In genomic region chr5:82277613-82277986, GRCh38 we compare ENCODE assay signal across 1 cellular context.
TF ChIP-seq lines count a peak whose summit lies in the region.

No MANE protein-coding gene starts in this region.

TF ChIP-seq in WTC11, 78 proteins besides CTCF, POLR2A, EP300 and RAD21 (continued from another document):
- TF ChIP-seq RELA (CRISPR knock-in tag; IDR thresholded peaks at IDR 0.05; ENCODE audit: borderline replicate concordance): no peak
- no peak for TF ChIP-seq IRF2 (CRISPR knock-in tag; IDR thresholded peaks at IDR 0.05; ENCODE audit: borderline replicate concordance, low read depth)
- TF ChIP-seq, protein P1, sequence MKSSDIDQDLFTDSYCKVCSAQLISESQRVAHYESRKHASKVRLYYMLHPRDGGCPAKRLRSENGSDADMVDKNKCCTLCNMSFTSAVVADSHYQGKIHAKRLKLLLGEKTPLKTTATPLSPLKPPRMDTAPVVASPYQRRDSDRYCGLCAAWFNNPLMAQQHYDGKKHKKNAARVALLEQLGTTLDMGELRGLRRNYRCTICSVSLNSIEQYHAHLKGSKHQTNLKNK (CRISPR knock-in tag; IDR thresholded peaks at IDR 0.05): no peak
- TF ChIP-seq EMX1 (CRISPR knock-in tag; IDR thresholded peaks at IDR 0.05): peak; percentile 80; the same call in 1 of the 2 replicates
- no peak for TF ChIP-seq OVOL2 (CRISPR knock-in tag; IDR thresholded peaks at IDR 0.05; ENCODE audit: borderline replicate concordance)
- TF ChIP-seq, protein P2, sequence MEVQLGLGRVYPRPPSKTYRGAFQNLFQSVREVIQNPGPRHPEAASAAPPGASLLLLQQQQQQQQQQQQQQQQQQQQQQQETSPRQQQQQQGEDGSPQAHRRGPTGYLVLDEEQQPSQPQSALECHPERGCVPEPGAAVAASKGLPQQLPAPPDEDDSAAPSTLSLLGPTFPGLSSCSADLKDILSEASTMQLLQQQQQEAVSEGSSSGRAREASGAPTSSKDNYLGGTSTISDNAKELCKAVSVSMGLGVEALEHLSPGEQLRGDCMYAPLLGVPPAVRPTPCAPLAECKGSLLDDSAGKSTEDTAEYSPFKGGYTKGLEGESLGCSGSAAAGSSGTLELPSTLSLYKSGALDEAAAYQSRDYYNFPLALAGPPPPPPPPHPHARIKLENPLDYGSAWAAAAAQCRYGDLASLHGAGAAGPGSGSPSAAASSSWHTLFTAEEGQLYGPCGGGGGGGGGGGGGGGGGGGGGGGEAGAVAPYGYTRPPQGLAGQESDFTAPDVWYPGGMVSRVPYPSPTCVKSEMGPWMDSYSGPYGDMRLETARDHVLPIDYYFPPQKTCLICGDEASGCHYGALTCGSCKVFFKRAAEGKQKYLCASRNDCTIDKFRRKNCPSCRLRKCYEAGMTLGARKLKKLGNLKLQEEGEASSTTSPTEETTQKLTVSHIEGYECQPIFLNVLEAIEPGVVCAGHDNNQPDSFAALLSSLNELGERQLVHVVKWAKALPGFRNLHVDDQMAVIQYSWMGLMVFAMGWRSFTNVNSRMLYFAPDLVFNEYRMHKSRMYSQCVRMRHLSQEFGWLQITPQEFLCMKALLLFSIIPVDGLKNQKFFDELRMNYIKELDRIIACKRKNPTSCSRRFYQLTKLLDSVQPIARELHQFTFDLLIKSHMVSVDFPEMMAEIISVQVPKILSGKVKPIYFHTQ (CRISPR knock-in tag; IDR thresholded peaks at IDR 0.05): peak; percentile 93; the same call in 1 of the 2 replicates
- TF ChIP-seq ATF1 (CRISPR knock-in tag; IDR thresholded peaks at IDR 0.05): no peak
- TF ChIP-seq TP53 (CRISPR knock-in tag; IDR thresholded peaks at IDR 0.05): no peak
- no peak; the same call in 1 of the 2 replicates for TF ChIP-seq ZNF671 (CRISPR knock-in tag; IDR thresholded peaks at IDR 0.05)
- TF ChIP-seq NR2C2 (CRISPR knock-in tag; IDR thresholded peaks at IDR 0.05): no peak
- peak; percentile 88 for TF ChIP-seq ZNF425 (CRISPR knock-in tag; conservative IDR thresholded peaks at IDR 0.05)
- TF ChIP-seq HMGA2 (CRISPR knock-in tag; IDR thresholded peaks at IDR 0.05): no peak
